ENCODE assay signal across 27 cellular contexts in the genomic region with DNA sequence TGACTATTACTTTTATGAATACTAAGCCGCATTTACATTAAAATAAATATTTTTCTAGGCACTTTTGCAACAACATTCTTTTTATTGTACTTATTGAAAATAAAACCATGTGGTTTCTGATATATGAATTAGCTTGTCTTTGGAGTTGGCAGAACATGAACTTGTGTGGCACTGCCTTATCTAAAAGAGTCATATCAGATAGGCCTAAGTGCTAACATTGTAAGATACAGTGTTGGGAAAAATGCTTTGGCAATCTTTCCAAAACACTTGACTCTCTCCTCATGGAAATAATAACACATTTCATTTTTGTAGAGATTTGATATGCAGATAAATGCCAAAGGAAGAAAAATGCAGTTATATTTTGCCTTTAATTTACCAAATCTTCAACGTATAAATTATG.
A peak's percentile ranks its signal among the peaks of the same experiment; 100 is the strongest.
DNase-seq lines count a peak whose midpoint lies in the region; ATAC-seq, FAIRE-seq and TF ChIP-seq lines count a peak whose summit lies in the region.
"Had no signal": no experiment of that assay in that cellular context is flagged by ENCODE, and none has a peak within 500 bp of the region (broad histone marks: within the 10 kb centered on the region; RNA-seq: fewer than 3 reads in every experiment).

No MANE protein-coding gene starts in this region.

- H3K9me2 ChIP-seq in SK-N-SH: no peaks in the 10 kb centered on the region

- H3K4me2 ChIP-seq in SK-N-SH (no peak overlapping the region), astrocyte (ENCODE audit: low read length) (no peak overlapping the region)
- H3K4me2 ChIP-seq: A549; BLaER1 treated with 17β-estradiol and CSF1 and Interleukin-3, amounts not matched to agents 10 nM and 100 nM had no signal

- H3K4me1 ChIP-seq in SK-N-SH (ENCODE audit: control insufficient read depth in 1 of 2, insufficient read depth in 2 of 2, low read depth in 1 of 2, low read length in 1 of 2): no peaks in the 10 kb centered on the region; a peak in 1 of 4 replicates
- no peaks in the 10 kb centered on the region for H3K4me1 ChIP-seq in astrocyte (ENCODE audit: insufficient read depth, low read length)
- H3K4me1 ChIP-seq in left lung: no peaks in the 10 kb centered on the region
- no peaks in the 10 kb centered on the region for H3K4me1 ChIP-seq in upper lobe of right lung
- H3K4me1 ChIP-seq: A549; BLaER1 treated with 17β-estradiol and CSF1 and Interleukin-3, amounts not matched to agents 10 nM and 100 nM had no signal

- H3K36me3 ChIP-seq in SK-N-SH (replicated peaks in 1 of 2; ENCODE audit: control insufficient read depth in 1 of 2, insufficient read depth in 2 of 2, low read length in 1 of 2) (no peaks in the 10 kb centered on the region), astrocyte (ENCODE audit: insufficient read depth, low read length) (no peaks in the 10 kb centered on the region), left lung (no peaks in the 10 kb centered on the region), upper lobe of right lung (no peaks in the 10 kb centered on the region)
- H3K36me3 ChIP-seq: BE2C; BLaER1 treated with 17β-estradiol and CSF1 and Interleukin-3, amounts not matched to agents 10 nM and 100 nM had no signal

- no peaks in the 10 kb centered on the region for H3F3A ChIP-seq in SK-N-SH (replicated peaks; ENCODE audit: insufficient read depth)

- TF ChIP-seq EP300 in SK-N-SH (IDR thresholded peaks at IDR 0.05; ENCODE audit: borderline replicate concordance in 1 of 2, low read depth in 1 of 2, low read length in 1 of 2): peak in 1 of 2 experiments; percentile 57; a peak in 1 of 4 replicates

- intact Hi-C loops in left lung (cut with DNase I) (no loop called here), upper lobe of right lung (cut with DNase I) (no loop called here)

- TF ChIP-seq CTCF in SK-N-SH (IDR thresholded peaks at IDR 0.05) (no peak), astrocyte (IDR thresholded peaks at IDR 0.05; ENCODE audit: insufficient read depth, low read depth, low read length) (no peak), left lung (IDR thresholded peaks at IDR 0.05) (no peak), upper lobe of right lung (IDR thresholded peaks at IDR 0.05) (no peak)

- 30% methylated on average over 2 of the region's 2 CpGs for WGBS in SK-N-SH (ENCODE audit: low lambda C conversion rate)

- no peak for FAIRE-seq in astrocyte (lab: Jason Lieb, UNC)
- FAIRE-seq: A549, D721Med, GM12891, GM18507, H1 had no signal

- H2AFZ ChIP-seq in SK-N-SH (ENCODE audit: low read depth) (no peak overlapping the region), astrocyte (ENCODE audit: low read depth, low read length) (no peak overlapping the region)
- H2AFZ ChIP-seq: GM23248 had no signal

- H3K79me2 ChIP-seq in SK-N-SH (ENCODE audit: insufficient read depth) (no peaks in the 10 kb centered on the region), astrocyte (ENCODE audit: insufficient read depth, low read length) (no peaks in the 10 kb centered on the region)

- H3K9ac ChIP-seq in SK-N-SH (no peak overlapping the region), astrocyte (ENCODE audit: low read length) (no peak overlapping the region)
- H3K9ac ChIP-seq: BLaER1 treated with 17β-estradiol and CSF1 and Interleukin-3, amounts not matched to agents 10 nM and 100 nM; GM23248 had no signal

- POLR2A ChIA-PET in SK-N-SH (lab: Yijun Ruan, JAX): no interaction called here

- no peaks in the 10 kb centered on the region for H3K4me1 Mint-ChIP-seq in astrocyte (ENCODE audit: low read depth, unreplicated experiment)
- no peaks in the 10 kb centered on the region for H3K4me1 Mint-ChIP-seq in stimulated activated naive CD8-positive, alpha-beta T cell treated with anti-CD3 and anti-CD28 coated beads, Interleukin-15, amount 100 ng/mL, for 72 hours
- H3K4me1 Mint-ChIP-seq: CD14-positive monocyte; CD8-positive, alpha-beta memory T cell had no signal

- no peak overlapping the region for H3K27ac Mint-ChIP-seq in astrocyte (ENCODE audit: unreplicated experiment)
- H3K27ac Mint-ChIP-seq in stimulated activated naive CD8-positive, alpha-beta T cell treated with anti-CD3 and anti-CD28 coated beads, Interleukin-15, amount 100 ng/mL, for 72 hours: no peak overlapping the region
- H3K27ac Mint-ChIP-seq: CD14-positive monocyte; CD4-positive, alpha-beta T cell; CD8-positive, alpha-beta memory T cell had no signal

- no peak overlapping the region for H3K4me3 Mint-ChIP-seq in astrocyte (ENCODE audit: unreplicated experiment)
- no peak overlapping the region for H3K4me3 Mint-ChIP-seq in stimulated activated naive CD8-positive, alpha-beta T cell treated with anti-CD3 and anti-CD28 coated beads, Interleukin-15, amount 100 ng/mL, for 72 hours
- H3K4me3 Mint-ChIP-seq: CD14-positive monocyte; CD4-positive, alpha-beta T cell; CD8-positive, alpha-beta memory T cell had no signal

- TF ChIP-seq RAD21 in SK-N-SH (IDR thresholded peaks at IDR 0.05; ENCODE audit: low read length): no peak; the same call in 1 of the 2 replicates

- H3K4me3 ChIP-seq in SK-N-SH (ENCODE audit: low read depth in 2 of 2, low read length in 1 of 2) (no peak overlapping the region), astrocyte (ENCODE audit: insufficient read depth, low read depth, low read length) (no peak overlapping the region), left lung (no peak overlapping the region), upper lobe of right lung (no peak overlapping the region)
- H3K4me3 ChIP-seq: A549; BLaER1 treated with 17β-estradiol and CSF1 and Interleukin-3, amounts not matched to agents 10 nM and 100 nM; GM23248 had no signal

- H3K9me3 ChIP-seq in SK-N-SH (no peaks in the 10 kb centered on the region), astrocyte (ENCODE audit: insufficient read depth, low read depth, low read length) (no peaks in the 10 kb centered on the region), left lung (no peaks in the 10 kb centered on the region), upper lobe of right lung (no peaks in the 10 kb centered on the region)
- H3K9me3 ChIP-seq: A549; BLaER1 treated with 17β-estradiol and CSF1 and Interleukin-3, amounts not matched to agents 10 nM and 100 nM had no signal

- peaks cover 4% of the 10 kb centered on the region for H3K9me3 Mint-ChIP-seq in astrocyte (ENCODE audit: unreplicated experiment)
- peaks cover 0 to 3% of the 10 kb centered on the region in 2 donors for H3K9me3 Mint-ChIP-seq in stimulated activated naive CD8-positive, alpha-beta T cell treated with anti-CD3 and anti-CD28 coated beads, Interleukin-15, amount 100 ng/mL, for 72 hours
- H3K9me3 Mint-ChIP-seq: CD4-positive, alpha-beta T cell had no signal

- H3K27me3 ChIP-seq in SK-N-SH (ENCODE audit: insufficient read depth) (no peaks in the 10 kb centered on the region), astrocyte (ENCODE audit: insufficient read depth, low read length) (no peaks in the 10 kb centered on the region), left lung (no peaks in the 10 kb centered on the region), upper lobe of right lung (no peaks in the 10 kb centered on the region)
- H3K27me3 ChIP-seq: BE2C; BLaER1 treated with 17β-estradiol and CSF1 and Interleukin-3, amounts not matched to agents 10 nM and 100 nM had no signal

- CTCF ChIA-PET in SK-N-SH (lab: Yijun Ruan, JAX): no interaction called here

- no peaks in the 10 kb centered on the region for H3K27me3 Mint-ChIP-seq in astrocyte (ENCODE audit: low read depth, unreplicated experiment)
- H3K27me3 Mint-ChIP-seq in stimulated activated naive CD8-positive, alpha-beta T cell treated with anti-CD3 and anti-CD28 coated beads, Interleukin-15, amount 100 ng/mL, for 72 hours: no peaks in the 10 kb centered on the region
- H3K27me3 Mint-ChIP-seq: CD4-positive, alpha-beta T cell; CD8-positive, alpha-beta memory T cell had no signal

- H3K27ac ChIP-seq in SK-N-SH (ENCODE audit: low read depth in 2 of 2, low read length in 1 of 2) (no peak overlapping the region), astrocyte (ENCODE audit: low read depth, low read length) (no peak overlapping the region), left lung (no peak overlapping the region), upper lobe of right lung (no peak overlapping the region)
- H3K27ac ChIP-seq: A549; BLaER1 treated with 17β-estradiol and CSF1 and Interleukin-3, amounts not matched to agents 10 nM and 100 nM; GM23248 had no signal

- ATAC-seq in left lung (peak; percentile 78), upper lobe of right lung (peak; percentile 49), HG03460 (IDR thresholded peaks at IDR 0.05; ENCODE audit: unreplicated experiment) (no peak)
- ATAC-seq in stimulated activated naive CD8-positive, alpha-beta T cell treated with anti-CD3 and anti-CD28 coated beads, Interleukin-15, amount 100 ng/mL, for 72 hours: no peak
- ATAC-seq: A549 had no signal

- H4K20me1 ChIP-seq in SK-N-SH (ENCODE audit: insufficient read depth) (no peaks in the 10 kb centered on the region), astrocyte (ENCODE audit: insufficient read depth, low read length) (no peaks in the 10 kb centered on the region)
- H4K20me1 ChIP-seq: BLaER1 treated with 17β-estradiol and CSF1 and Interleukin-3, amounts not matched to agents 10 nM and 100 nM had no signal

- DNase-seq in SK-N-SH (no peak), astrocyte (ENCODE audit: low read depth) (peak; percentile 30), left lung (no peak), upper lobe of right lung (no peak), NCI-H69 (lab: John Stamatoyannopoulos, UW) (no peak)
- DNase-seq in stimulated activated naive CD8-positive, alpha-beta T cell treated with anti-CD3 and anti-CD28 coated beads, Interleukin-15, amount 100 ng/mL, for 72 hours: no peak
- DNase-seq: 8988T; ACHN; AML-193; BE2C; CD4-positive, alpha-beta T cell; CD8-positive, alpha-beta memory T cell; DMS 273 treated with DMSO at 0.1 percent for 48 hours; DMS53; DMS79 treated with DMSO at 0.1 percent for 48 hours; GF-D8; GM23248; H7; HCEC 1CT had no signal

- no peaks in the 10 kb centered on the region for H3K36me3 Mint-ChIP-seq in astrocyte (ENCODE audit: low read depth, unreplicated experiment)
- H3K36me3 Mint-ChIP-seq: CD14-positive monocyte; CD8-positive, alpha-beta memory T cell had no signal

TF ChIP-seq in SK-N-SH, 30 proteins besides CTCF, POLR2A, EP300 and RAD21 (continues in another document):
- TF ChIP-seq CHD2 (IDR thresholded peaks at IDR 0.05; ENCODE audit: low read length, partially characterized antibody): peak; percentile 21
- TF ChIP-seq, protein P1, sequence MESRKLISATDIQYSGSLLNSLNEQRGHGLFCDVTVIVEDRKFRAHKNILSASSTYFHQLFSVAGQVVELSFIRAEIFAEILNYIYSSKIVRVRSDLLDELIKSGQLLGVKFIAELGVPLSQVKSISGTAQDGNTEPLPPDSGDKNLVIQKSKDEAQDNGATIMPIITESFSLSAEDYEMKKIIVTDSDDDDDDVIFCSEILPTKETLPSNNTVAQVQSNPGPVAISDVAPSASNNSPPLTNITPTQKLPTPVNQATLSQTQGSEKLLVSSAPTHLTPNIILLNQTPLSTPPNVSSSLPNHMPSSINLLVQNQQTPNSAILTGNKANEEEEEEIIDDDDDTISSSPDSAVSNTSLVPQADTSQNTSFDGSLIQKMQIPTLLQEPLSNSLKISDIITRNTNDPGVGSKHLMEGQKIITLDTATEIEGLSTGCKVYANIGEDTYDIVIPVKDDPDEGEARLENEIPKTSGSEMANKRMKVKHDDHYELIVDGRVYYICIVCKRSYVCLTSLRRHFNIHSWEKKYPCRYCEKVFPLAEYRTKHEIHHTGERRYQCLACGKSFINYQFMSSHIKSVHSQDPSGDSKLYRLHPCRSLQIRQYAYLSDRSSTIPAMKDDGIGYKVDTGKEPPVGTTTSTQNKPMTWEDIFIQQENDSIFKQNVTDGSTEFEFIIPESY (IDR thresholded peaks at IDR 0.05; ENCODE audit: borderline replicate concordance, low read depth): no peak

Comparison
In these comparisons a context has a peak if more than half of its experiments do, and no peak if none do; other contexts are left out.
1. ATAC-seq: peak in left lung (single experiment) and upper lobe of right lung (single experiment); none in stimulated activated naive CD8-positive, alpha-beta T cell treated with anti-CD3 and anti-CD28 coated beads, Interleukin-15, amount 100 ng/mL, for 72 hours (single experiment) and HG03460 (single experiment).